In the genomic region with DNA sequence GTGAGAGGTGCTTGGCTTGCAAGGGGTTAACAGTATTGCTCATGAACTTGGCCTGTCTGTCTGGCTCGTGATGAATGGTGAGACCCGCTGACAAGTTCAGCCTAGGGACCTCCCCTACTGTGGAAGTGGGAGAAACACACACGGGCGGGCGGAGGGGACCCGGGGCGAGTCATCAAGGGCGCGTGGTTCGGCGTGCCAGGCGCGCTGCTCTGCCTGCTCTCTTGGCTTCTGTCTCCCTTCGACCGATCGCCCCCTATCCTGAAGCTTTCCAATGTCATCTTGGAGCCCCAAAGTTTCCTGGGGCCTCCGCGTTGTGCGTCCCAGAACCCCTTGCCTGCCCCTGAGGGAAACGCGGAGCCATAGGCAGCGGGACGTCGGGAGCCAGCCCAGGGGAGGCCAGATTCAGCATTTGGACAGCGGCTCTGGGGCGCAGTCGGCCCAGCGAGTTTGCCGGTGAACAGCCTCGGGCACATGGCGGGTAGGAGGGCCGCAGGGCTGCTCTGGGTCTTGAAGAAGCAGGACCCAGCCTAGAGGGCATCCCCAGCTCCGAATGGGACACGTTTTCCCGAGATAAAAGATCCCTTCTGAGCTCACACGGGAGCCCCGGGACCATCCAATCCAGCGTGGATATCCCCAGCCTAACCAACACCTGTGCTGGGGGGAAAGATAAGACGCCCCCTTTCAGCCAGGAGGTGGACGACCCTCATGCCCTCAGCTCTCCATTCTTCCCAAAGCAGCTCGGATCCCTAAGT, we compare ENCODE assay signal across 1 cellular context.
TF ChIP-seq lines count a peak whose summit lies in the region.

No MANE protein-coding gene starts in this region.

TF ChIP-seq in HepG2, 621 proteins besides CTCF, POLR2A, EP300 and RAD21 (continued from another document and continues in another):
- TF ChIP-seq, protein P1, sequence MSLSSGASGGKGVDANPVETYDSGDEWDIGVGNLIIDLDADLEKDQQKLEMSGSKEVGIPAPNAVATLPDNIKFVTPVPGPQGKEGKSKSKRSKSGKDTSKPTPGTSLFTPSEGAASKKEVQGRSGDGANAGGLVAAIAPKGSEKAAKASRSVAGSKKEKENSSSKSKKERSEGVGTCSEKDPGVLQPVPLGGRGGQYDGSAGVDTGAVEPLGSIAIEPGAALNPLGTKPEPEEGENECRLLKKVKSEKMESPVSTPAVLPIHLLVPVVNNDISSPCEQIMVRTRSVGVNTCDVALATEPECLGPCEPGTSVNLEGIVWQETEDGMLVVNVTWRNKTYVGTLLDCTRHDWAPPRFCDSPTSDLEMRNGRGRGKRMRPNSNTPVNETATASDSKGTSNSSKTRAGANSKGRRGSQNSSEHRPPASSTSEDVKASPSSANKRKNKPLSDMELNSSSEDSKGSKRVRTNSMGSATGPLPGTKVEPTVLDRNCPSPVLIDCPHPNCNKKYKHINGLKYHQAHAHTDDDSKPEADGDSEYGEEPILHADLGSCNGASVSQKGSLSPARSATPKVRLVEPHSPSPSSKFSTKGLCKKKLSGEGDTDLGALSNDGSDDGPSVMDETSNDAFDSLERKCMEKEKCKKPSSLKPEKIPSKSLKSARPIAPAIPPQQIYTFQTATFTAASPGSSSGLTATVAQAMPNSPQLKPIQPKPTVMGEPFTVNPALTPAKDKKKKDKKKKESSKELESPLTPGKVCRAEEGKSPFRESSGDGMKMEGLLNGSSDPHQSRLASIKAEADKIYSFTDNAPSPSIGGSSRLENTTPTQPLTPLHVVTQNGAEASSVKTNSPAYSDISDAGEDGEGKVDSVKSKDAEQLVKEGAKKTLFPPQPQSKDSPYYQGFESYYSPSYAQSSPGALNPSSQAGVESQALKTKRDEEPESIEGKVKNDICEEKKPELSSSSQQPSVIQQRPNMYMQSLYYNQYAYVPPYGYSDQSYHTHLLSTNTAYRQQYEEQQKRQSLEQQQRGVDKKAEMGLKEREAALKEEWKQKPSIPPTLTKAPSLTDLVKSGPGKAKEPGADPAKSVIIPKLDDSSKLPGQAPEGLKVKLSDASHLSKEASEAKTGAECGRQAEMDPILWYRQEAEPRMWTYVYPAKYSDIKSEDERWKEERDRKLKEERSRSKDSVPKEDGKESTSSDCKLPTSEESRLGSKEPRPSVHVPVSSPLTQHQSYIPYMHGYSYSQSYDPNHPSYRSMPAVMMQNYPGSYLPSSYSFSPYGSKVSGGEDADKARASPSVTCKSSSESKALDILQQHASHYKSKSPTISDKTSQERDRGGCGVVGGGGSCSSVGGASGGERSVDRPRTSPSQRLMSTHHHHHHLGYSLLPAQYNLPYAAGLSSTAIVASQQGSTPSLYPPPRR (CRISPR knock-in tag; IDR thresholded peaks at IDR 0.05; ENCODE audit: borderline replicate concordance), result no peak
- TF ChIP-seq SRY (CRISPR knock-in tag; IDR thresholded peaks at IDR 0.05) (peak; percentile 86), SAFB2 (CRISPR knock-in tag; IDR thresholded peaks at IDR 0.05; ENCODE audit: borderline replicate concordance, low read depth) (no peak), ZBTB38 (CRISPR knock-in tag; IDR thresholded peaks at IDR 0.05) (no peak), ZNF337 (CRISPR knock-in tag; IDR thresholded peaks at IDR 0.05; ENCODE audit: borderline replicate concordance, low read depth) (no peak), GPN1 (CRISPR knock-in tag; IDR thresholded peaks at IDR 0.05; ENCODE audit: borderline replicate concordance) (peak; percentile 93; the same call in 1 of the 2 replicates), ARNTL (CRISPR knock-in tag; IDR thresholded peaks at IDR 0.05) (0 out of 2 replicates have a peak, but pooled peaks have one; percentile 29), ZSCAN29 (CRISPR knock-in tag; conservative IDR thresholded peaks at IDR 0.05) (no peak), ZNF773 (CRISPR knock-in tag; IDR thresholded peaks at IDR 0.05; ENCODE audit: borderline replicate concordance) (0 out of 2 replicates have a peak, but pooled peaks have one; percentile 79), ZNF713 (CRISPR knock-in tag; IDR thresholded peaks at IDR 0.05) (no peak), ZNF670 (CRISPR knock-in tag; IDR thresholded peaks at IDR 0.05; ENCODE audit: borderline replicate concordance) (no peak), RARA (CRISPR knock-in tag; IDR thresholded peaks at IDR 0.05) (peak; percentile 58), SUZ12 (IDR thresholded peaks at IDR 0.05; ENCODE audit: low read depth, low read length) (no peak), NFIC (IDR thresholded peaks at IDR 0.05; ENCODE audit: low read length) (no peak), TMF1 (CRISPR knock-in tag; IDR thresholded peaks at IDR 0.05; ENCODE audit: low read depth) (peak; percentile 71; the same call in 1 of the 2 replicates), ZNF317 (CRISPR knock-in tag; IDR thresholded peaks at IDR 0.05) (no peak), ZFP36L1 (CRISPR knock-in tag; IDR thresholded peaks at IDR 0.05) (0 out of 2 replicates have a peak, but pooled peaks have one; percentile 58), HOXA5 (CRISPR knock-in tag; IDR thresholded peaks at IDR 0.05) (peak; percentile 83; the same call in 1 of the 2 replicates), RBM39 (IDR thresholded peaks at IDR 0.05; ENCODE audit: low read depth, low read length, poor library complexity, severe bottlenecking) (no peak), ZNF235 (CRISPR knock-in tag; IDR thresholded peaks at IDR 0.05; ENCODE audit: borderline replicate concordance) (no peak), CBX2 (IDR thresholded peaks at IDR 0.05; ENCODE audit: low read depth, low read length) (no peak), CBX2 (CRISPR knock-in tag; IDR thresholded peaks at IDR 0.05; ENCODE audit: low read depth) (no peak), ZNF224 (CRISPR knock-in tag; IDR thresholded peaks at IDR 0.05) (no peak), ZNF296 (CRISPR knock-in tag; conservative IDR thresholded peaks at IDR 0.05) (peak; percentile 90), ZNF501 (CRISPR knock-in tag; IDR thresholded peaks at IDR 0.05) (no peak), MXI1 (IDR thresholded peaks at IDR 0.05; ENCODE audit: borderline replicate concordance, low read depth, low read length) (peak; percentile 25; the same call in 1 of the 3 replicates), SMAD3 (CRISPR knock-in tag; IDR thresholded peaks at IDR 0.05) (peak; percentile 89), PHF8 (CRISPR knock-in tag; IDR thresholded peaks at IDR 0.05) (peak; percentile 39; the same call in 1 of the 2 replicates), ZNF589 (CRISPR knock-in tag; conservative IDR thresholded peaks at IDR 0.05) (peak; percentile 82), BHLHE40 (IDR thresholded peaks at IDR 0.05; ENCODE audit: low read length) (no peak), RNF2 (conservative IDR thresholded peaks at IDR 0.05; ENCODE audit: low read depth) (no peak), HNRNPK (IDR thresholded peaks at IDR 0.05; ENCODE audit: low read depth, low read length, poor library complexity, severe bottlenecking) (no peak), ZNF615 (CRISPR knock-in tag; IDR thresholded peaks at IDR 0.05; ENCODE audit: borderline replicate concordance) (no peak), PAF1 (CRISPR knock-in tag; IDR thresholded peaks at IDR 0.05) (no peak), ZNF367 (CRISPR knock-in tag; IDR thresholded peaks at IDR 0.05; ENCODE audit: borderline replicate concordance) (peak; percentile 58; the same call in 1 of the 2 replicates), ZNF720 (CRISPR knock-in tag; IDR thresholded peaks at IDR 0.05) (no peak), FOXO1 (CRISPR knock-in tag; IDR thresholded peaks at IDR 0.05) (peak; percentile 24; the same call in 1 of the 2 replicates), CREM (IDR thresholded peaks at IDR 0.05) (no peak), CREM (CRISPR knock-in tag; IDR thresholded peaks at IDR 0.05) (no peak), MYC (CRISPR knock-in tag; IDR thresholded peaks at IDR 0.05; ENCODE audit: borderline replicate concordance) (peak; percentile 49; the same call in 1 of the 2 replicates), RXRA (CRISPR knock-in tag; IDR thresholded peaks at IDR 0.05) (peak; percentile 16; the same call in 1 of the 2 replicates)
- TF ChIP-seq, protein P2, sequence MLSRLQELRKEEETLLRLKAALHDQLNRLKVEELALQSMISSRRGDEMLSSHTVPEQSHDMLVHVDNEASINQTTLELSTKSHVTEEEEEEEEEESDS (CRISPR knock-in tag; IDR thresholded peaks at IDR 0.05; ENCODE audit: borderline replicate concordance), result no peak
- TF ChIP-seq, protein P3, sequence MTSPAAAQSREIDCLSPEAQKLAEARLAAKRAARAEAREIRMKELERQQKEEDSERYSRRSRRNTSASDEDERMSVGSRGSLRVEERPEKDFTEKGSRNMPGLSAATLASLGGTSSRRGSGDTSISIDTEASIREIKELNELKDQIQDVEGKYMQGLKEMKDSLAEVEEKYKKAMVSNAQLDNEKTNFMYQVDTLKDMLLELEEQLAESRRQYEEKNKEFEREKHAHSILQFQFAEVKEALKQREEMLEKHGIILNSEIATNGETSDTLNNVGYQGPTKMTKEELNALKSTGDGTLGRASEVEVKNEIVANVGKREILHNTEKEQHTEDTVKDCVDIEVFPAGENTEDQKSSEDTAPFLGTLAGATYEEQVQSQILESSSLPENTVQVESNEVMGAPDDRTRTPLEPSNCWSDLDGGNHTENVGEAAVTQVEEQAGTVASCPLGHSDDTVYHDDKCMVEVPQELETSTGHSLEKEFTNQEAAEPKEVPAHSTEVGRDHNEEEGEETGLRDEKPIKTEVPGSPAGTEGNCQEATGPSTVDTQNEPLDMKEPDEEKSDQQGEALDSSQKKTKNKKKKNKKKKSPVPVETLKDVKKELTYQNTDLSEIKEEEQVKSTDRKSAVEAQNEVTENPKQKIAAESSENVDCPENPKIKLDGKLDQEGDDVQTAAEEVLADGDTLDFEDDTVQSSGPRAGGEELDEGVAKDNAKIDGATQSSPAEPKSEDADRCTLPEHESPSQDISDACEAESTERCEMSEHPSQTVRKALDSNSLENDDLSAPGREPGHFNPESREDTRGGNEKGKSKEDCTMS (CRISPR knock-in tag; conservative IDR thresholded peaks at IDR 0.05), result no peak
- TF ChIP-seq, protein P4, sequence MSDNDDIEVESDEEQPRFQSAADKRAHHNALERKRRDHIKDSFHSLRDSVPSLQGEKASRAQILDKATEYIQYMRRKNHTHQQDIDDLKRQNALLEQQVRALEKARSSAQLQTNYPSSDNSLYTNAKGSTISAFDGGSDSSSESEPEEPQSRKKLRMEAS (IDR thresholded peaks at IDR 0.05), result 0 out of 2 replicates have a peak, but pooled peaks have one; percentile 38
- TF ChIP-seq, protein P5, sequence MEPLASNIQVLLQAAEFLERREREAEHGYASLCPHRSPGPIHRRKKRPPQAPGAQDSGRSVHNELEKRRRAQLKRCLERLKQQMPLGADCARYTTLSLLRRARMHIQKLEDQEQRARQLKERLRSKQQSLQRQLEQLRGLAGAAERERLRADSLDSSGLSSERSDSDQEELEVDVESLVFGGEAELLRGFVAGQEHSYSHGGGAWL (CRISPR knock-in tag; IDR thresholded peaks at IDR 0.05), result peak; percentile 95
- TF ChIP-seq, protein P6, sequence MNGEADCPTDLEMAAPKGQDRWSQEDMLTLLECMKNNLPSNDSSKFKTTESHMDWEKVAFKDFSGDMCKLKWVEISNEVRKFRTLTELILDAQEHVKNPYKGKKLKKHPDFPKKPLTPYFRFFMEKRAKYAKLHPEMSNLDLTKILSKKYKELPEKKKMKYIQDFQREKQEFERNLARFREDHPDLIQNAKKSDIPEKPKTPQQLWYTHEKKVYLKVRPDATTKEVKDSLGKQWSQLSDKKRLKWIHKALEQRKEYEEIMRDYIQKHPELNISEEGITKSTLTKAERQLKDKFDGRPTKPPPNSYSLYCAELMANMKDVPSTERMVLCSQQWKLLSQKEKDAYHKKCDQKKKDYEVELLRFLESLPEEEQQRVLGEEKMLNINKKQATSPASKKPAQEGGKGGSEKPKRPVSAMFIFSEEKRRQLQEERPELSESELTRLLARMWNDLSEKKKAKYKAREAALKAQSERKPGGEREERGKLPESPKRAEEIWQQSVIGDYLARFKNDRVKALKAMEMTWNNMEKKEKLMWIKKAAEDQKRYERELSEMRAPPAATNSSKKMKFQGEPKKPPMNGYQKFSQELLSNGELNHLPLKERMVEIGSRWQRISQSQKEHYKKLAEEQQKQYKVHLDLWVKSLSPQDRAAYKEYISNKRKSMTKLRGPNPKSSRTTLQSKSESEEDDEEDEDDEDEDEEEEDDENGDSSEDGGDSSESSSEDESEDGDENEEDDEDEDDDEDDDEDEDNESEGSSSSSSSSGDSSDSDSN (CRISPR knock-in tag; IDR thresholded peaks at IDR 0.05), result no peak
- TF ChIP-seq, protein P7, sequence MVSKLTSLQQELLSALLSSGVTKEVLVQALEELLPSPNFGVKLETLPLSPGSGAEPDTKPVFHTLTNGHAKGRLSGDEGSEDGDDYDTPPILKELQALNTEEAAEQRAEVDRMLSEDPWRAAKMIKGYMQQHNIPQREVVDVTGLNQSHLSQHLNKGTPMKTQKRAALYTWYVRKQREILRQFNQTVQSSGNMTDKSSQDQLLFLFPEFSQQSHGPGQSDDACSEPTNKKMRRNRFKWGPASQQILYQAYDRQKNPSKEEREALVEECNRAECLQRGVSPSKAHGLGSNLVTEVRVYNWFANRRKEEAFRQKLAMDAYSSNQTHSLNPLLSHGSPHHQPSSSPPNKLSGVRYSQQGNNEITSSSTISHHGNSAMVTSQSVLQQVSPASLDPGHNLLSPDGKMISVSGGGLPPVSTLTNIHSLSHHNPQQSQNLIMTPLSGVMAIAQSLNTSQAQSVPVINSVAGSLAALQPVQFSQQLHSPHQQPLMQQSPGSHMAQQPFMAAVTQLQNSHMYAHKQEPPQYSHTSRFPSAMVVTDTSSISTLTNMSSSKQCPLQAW (CRISPR knock-in tag; IDR thresholded peaks at IDR 0.05), result no peak
- TF ChIP-seq, protein P8, sequence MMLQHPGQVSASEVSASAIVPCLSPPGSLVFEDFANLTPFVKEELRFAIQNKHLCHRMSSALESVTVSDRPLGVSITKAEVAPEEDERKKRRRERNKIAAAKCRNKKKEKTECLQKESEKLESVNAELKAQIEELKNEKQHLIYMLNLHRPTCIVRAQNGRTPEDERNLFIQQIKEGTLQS (CRISPR knock-in tag; IDR thresholded peaks at IDR 0.05), result 0 out of 2 replicates have a peak, but pooled peaks have one; percentile 68
